ENCODE assay signal across 1 cellular context in the genomic region with DNA sequence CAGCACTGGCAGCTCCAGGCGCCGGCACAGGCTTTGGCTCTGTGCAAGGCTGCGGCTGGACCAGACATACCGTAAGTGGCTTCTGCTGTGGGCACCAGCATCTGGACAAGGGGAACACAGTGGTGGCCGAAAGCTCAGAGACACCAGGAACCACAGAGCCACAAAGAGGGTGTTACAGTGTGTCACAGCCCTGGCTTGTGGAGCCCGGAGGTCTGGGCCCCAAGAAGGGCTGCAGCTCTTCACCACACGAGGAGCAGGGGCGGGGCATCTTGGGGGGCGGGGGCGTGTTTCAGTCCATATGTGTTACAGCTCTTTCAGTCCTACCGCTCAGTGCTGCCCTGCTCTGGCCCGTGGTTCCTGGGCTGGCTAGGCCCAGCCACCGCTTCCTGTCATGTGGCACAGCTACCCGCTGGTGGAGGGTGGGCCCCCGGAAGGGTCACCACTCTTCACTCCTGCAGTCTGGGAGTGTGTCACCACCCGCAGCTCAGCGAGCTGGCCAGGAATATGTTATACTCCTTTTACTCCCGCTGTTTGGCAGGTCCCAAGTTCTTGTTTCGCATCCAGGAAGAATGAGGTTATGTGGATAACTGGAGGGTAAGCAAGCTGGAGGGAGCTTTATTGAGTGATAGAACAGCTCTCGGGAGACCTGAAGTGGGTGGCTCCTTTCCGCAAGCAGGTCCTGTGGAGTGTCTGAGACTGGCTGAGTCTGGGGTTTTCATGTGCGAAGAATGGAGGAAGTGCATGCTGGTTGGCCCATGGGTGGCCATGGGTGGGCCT.
A peak's percentile ranks its signal among the peaks of the same experiment; 100 is the strongest.
TF ChIP-seq lines count a peak whose summit lies in the region.

No MANE protein-coding gene starts in this region.

TF ChIP-seq in GM12878, 131 proteins besides CTCF, POLR2A, EP300 and RAD21 (continued from another document):
- TF ChIP-seq EGR1 (IDR thresholded peaks at IDR 0.05; ENCODE audit: borderline replicate concordance in 1 of 2, low read depth in 2 of 2, low read length in 2 of 2) (peak in 1 of 2 experiments; percentile 42; a peak in 1 of 3 replicates), POLR2AphosphoS5 (IDR thresholded peaks at IDR 0.05; ENCODE audit: low read length) (peak; percentile 51; the same call in 1 of the 2 replicates), YY1 (IDR thresholded peaks at IDR 0.05; ENCODE audit: low read depth, low read length) (no peak), USF1 (IDR thresholded peaks at IDR 0.05; ENCODE audit: borderline replicate concordance, extremely low read length, insufficient read depth, low read depth, low read length) (peak; percentile 70), SIX5 (IDR thresholded peaks at IDR 0.05; ENCODE audit: low read depth, low read length, severe bottlenecking) (peak; percentile 9), ZNF24 (IDR thresholded peaks at IDR 0.05) (no peak)
